1 cellular context compared by ENCODE assay signal in genomic region chr11:66842896-66843775, GRCh38.
TF ChIP-seq lines count a peak whose summit lies in the region.

Gene RCE1, plus strand, starts transcription at chr11:66843441. Its CDS starts 15 bp downstream, at chr11:66843456.

TF ChIP-seq in HepG2, 621 proteins besides CTCF, POLR2A, EP300 and RAD21 (continued from another document and continues in another):
- TF ChIP-seq ZNF296 (CRISPR knock-in tag; conservative IDR thresholded peaks at IDR 0.05) (no peak), SALL1 (CRISPR knock-in tag; IDR thresholded peaks at IDR 0.05) (peak; percentile 58), ZNF614 (CRISPR knock-in tag; IDR thresholded peaks at IDR 0.05; ENCODE audit: borderline replicate concordance) (no peak), SCMH1 (CRISPR knock-in tag; IDR thresholded peaks at IDR 0.05; ENCODE audit: borderline replicate concordance) (no peak), ZBTB4 (CRISPR knock-in tag; IDR thresholded peaks at IDR 0.05; ENCODE audit: borderline replicate concordance) (no peak), UBTF (CRISPR knock-in tag; IDR thresholded peaks at IDR 0.05) (peak; percentile 90), MXI1 (IDR thresholded peaks at IDR 0.05; ENCODE audit: borderline replicate concordance, low read depth, low read length) (0 out of 3 replicates have a peak, but pooled peaks have one; percentile 71), KMT2B (CRISPR knock-in tag; IDR thresholded peaks at IDR 0.05) (peak; percentile 47; the same call in 1 of the 2 replicates), NBN (conservative IDR thresholded peaks at IDR 0.05) (no peak), JDP2 (CRISPR knock-in tag; IDR thresholded peaks at IDR 0.05; ENCODE audit: borderline replicate concordance) (no peak; the same call in 1 of the 2 replicates), ZSCAN20 (CRISPR knock-in tag; IDR thresholded peaks at IDR 0.05; ENCODE audit: borderline replicate concordance) (no peak), DNMT1 (CRISPR knock-in tag; IDR thresholded peaks at IDR 0.05) (no peak), ZC3H13 (CRISPR knock-in tag; IDR thresholded peaks at IDR 0.05) (peak; percentile 36; the same call in 1 of the 2 replicates), ZNF263 (CRISPR knock-in tag; IDR thresholded peaks at IDR 0.05) (peak; percentile 97), MAFK (conservative IDR thresholded peaks at IDR 0.05 in 1 of 2, IDR thresholded peaks at IDR 0.05 in 1 of 2; ENCODE audit: low read length in 2 of 2) (no peak), MYPOP (CRISPR knock-in tag; IDR thresholded peaks at IDR 0.05) (0 out of 2 replicates have a peak, but pooled peaks have one; percentile 30), DZIP1 (CRISPR knock-in tag; IDR thresholded peaks at IDR 0.05) (no peak), ZNF484 (CRISPR knock-in tag; IDR thresholded peaks at IDR 0.05; ENCODE audit: borderline replicate concordance, low read depth) (no peak), ZNF562 (CRISPR knock-in tag; IDR thresholded peaks at IDR 0.05; ENCODE audit: borderline replicate concordance) (no peak), ZNF720 (CRISPR knock-in tag; IDR thresholded peaks at IDR 0.05) (no peak)
- TF ChIP-seq, protein P1, sequence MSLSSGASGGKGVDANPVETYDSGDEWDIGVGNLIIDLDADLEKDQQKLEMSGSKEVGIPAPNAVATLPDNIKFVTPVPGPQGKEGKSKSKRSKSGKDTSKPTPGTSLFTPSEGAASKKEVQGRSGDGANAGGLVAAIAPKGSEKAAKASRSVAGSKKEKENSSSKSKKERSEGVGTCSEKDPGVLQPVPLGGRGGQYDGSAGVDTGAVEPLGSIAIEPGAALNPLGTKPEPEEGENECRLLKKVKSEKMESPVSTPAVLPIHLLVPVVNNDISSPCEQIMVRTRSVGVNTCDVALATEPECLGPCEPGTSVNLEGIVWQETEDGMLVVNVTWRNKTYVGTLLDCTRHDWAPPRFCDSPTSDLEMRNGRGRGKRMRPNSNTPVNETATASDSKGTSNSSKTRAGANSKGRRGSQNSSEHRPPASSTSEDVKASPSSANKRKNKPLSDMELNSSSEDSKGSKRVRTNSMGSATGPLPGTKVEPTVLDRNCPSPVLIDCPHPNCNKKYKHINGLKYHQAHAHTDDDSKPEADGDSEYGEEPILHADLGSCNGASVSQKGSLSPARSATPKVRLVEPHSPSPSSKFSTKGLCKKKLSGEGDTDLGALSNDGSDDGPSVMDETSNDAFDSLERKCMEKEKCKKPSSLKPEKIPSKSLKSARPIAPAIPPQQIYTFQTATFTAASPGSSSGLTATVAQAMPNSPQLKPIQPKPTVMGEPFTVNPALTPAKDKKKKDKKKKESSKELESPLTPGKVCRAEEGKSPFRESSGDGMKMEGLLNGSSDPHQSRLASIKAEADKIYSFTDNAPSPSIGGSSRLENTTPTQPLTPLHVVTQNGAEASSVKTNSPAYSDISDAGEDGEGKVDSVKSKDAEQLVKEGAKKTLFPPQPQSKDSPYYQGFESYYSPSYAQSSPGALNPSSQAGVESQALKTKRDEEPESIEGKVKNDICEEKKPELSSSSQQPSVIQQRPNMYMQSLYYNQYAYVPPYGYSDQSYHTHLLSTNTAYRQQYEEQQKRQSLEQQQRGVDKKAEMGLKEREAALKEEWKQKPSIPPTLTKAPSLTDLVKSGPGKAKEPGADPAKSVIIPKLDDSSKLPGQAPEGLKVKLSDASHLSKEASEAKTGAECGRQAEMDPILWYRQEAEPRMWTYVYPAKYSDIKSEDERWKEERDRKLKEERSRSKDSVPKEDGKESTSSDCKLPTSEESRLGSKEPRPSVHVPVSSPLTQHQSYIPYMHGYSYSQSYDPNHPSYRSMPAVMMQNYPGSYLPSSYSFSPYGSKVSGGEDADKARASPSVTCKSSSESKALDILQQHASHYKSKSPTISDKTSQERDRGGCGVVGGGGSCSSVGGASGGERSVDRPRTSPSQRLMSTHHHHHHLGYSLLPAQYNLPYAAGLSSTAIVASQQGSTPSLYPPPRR (CRISPR knock-in tag; IDR thresholded peaks at IDR 0.05; ENCODE audit: borderline replicate concordance) = no peak
- TF ChIP-seq, protein P2, sequence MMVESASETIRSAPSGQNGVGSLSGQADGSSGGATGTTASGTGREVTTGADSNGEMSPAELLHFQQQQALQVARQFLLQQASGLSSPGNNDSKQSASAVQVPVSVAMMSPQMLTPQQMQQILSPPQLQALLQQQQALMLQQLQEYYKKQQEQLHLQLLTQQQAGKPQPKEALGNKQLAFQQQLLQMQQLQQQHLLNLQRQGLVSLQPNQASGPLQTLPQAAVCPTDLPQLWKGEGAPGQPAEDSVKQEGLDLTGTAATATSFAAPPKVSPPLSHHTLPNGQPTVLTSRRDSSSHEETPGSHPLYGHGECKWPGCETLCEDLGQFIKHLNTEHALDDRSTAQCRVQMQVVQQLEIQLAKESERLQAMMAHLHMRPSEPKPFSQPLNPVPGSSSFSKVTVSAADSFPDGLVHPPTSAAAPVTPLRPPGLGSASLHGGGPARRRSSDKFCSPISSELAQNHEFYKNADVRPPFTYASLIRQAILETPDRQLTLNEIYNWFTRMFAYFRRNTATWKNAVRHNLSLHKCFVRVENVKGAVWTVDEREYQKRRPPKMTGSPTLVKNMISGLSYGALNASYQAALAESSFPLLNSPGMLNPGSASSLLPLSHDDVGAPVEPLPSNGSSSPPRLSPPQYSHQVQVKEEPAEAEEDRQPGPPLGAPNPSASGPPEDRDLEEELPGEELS (CRISPR knock-in tag; IDR thresholded peaks at IDR 0.05) = no peak
- TF ChIP-seq, protein P3, sequence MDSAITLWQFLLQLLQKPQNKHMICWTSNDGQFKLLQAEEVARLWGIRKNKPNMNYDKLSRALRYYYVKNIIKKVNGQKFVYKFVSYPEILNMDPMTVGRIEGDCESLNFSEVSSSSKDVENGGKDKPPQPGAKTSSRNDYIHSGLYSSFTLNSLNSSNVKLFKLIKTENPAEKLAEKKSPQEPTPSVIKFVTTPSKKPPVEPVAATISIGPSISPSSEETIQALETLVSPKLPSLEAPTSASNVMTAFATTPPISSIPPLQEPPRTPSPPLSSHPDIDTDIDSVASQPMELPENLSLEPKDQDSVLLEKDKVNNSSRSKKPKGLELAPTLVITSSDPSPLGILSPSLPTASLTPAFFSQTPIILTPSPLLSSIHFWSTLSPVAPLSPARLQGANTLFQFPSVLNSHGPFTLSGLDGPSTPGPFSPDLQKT (CRISPR knock-in tag; IDR thresholded peaks at IDR 0.05; ENCODE audit: borderline replicate concordance) = no peak
- TF ChIP-seq, protein P4, sequence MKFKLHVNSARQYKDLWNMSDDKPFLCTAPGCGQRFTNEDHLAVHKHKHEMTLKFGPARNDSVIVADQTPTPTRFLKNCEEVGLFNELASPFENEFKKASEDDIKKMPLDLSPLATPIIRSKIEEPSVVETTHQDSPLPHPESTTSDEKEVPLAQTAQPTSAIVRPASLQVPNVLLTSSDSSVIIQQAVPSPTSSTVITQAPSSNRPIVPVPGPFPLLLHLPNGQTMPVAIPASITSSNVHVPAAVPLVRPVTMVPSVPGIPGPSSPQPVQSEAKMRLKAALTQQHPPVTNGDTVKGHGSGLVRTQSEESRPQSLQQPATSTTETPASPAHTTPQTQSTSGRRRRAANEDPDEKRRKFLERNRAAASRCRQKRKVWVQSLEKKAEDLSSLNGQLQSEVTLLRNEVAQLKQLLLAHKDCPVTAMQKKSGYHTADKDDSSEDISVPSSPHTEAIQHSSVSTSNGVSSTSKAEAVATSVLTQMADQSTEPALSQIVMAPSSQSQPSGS (CRISPR knock-in tag; IDR thresholded peaks at IDR 0.05) = peak; percentile 92; the same call in 1 of the 2 replicates
- TF ChIP-seq, protein P5, sequence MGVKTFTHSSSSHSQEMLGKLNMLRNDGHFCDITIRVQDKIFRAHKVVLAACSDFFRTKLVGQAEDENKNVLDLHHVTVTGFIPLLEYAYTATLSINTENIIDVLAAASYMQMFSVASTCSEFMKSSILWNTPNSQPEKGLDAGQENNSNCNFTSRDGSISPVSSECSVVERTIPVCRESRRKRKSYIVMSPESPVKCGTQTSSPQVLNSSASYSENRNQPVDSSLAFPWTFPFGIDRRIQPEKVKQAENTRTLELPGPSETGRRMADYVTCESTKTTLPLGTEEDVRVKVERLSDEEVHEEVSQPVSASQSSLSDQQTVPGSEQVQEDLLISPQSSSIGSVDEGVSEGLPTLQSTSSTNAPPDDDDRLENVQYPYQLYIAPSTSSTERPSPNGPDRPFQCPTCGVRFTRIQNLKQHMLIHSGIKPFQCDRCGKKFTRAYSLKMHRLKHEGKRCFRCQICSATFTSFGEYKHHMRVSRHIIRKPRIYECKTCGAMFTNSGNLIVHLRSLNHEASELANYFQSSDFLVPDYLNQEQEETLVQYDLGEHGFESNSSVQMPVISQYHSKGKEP (CRISPR knock-in tag; IDR thresholded peaks at IDR 0.05) = no peak; the same call in 1 of the 2 replicates
- TF ChIP-seq, protein P6, sequence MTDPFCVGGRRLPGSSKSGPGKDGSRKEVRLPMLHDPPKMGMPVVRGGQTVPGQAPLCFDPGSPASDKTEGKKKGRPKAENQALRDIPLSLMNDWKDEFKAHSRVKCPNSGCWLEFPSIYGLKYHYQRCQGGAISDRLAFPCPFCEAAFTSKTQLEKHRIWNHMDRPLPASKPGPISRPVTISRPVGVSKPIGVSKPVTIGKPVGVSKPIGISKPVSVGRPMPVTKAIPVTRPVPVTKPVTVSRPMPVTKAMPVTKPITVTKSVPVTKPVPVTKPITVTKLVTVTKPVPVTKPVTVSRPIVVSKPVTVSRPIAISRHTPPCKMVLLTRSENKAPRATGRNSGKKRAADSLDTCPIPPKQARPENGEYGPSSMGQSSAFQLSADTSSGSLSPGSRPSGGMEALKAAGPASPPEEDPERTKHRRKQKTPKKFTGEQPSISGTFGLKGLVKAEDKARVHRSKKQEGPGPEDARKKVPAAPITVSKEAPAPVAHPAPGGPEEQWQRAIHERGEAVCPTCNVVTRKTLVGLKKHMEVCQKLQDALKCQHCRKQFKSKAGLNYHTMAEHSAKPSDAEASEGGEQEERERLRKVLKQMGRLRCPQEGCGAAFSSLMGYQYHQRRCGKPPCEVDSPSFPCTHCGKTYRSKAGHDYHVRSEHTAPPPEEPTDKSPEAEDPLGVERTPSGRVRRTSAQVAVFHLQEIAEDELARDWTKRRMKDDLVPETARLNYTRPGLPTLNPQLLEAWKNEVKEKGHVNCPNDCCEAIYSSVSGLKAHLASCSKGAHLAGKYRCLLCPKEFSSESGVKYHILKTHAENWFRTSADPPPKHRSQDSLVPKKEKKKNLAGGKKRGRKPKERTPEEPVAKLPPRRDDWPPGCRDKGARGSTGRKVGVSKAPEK (CRISPR knock-in tag; IDR thresholded peaks at IDR 0.05; ENCODE audit: borderline replicate concordance) = no peak
- TF ChIP-seq, protein P7, sequence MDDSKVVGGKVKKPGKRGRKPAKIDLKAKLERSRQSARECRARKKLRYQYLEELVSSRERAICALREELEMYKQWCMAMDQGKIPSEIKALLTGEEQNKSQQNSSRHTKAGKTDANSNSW (CRISPR knock-in tag; IDR thresholded peaks at IDR 0.05; ENCODE audit: borderline replicate concordance) = 0 out of 2 replicates have a peak, but pooled peaks have one; percentile 41
